9 cellular contexts compared by ENCODE assay signal in the genomic region with DNA sequence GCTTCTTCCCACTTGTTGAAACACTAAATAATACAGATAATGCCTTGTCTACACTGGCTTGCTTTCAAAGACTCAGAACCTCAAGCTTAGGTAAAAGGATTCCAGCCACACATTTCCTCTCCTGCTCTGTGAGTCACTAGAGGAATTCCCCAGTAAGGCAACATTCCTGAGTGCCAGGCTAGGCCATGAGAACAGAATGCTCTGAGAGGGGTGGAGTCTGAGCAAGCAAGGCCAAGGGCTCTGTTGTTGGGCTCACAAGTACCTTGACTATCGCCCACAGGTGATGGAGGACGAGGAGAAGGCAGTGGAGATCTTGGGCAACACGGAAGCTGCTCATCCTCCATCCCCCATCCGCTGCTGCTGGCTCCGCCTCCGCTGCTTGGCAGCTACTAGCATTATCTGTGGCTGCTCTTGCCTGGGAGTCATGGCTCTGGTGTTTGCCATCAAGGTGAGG. TPM values are rescaled to one million over a fixed set of nuclear protein-coding genes. Genes with fewer than 3 reads are reported as not detected.
DNase-seq lines count a peak whose midpoint lies in the region; ATAC-seq, FAIRE-seq and TF ChIP-seq lines count a peak whose summit lies in the region.
"Had no signal": no experiment of that assay in that cellular context is flagged by ENCODE, and none has a peak within 500 bp of the region (broad histone marks: within the 10 kb centered on the region; RNA-seq: fewer than 3 reads in every experiment).

No MANE protein-coding gene starts in this region.

- H2BK120ac ChIP-seq in mesendoderm (ENCODE audit: low read depth, low read length): no peak overlapping the region

- no peaks in the 10 kb centered on the region for H3K27me3 Mint-ChIP-seq in chondrocyte (ENCODE audit: low read depth)
- H3K27me3 Mint-ChIP-seq: naive B cell had no signal

- WGBS in mesendoderm (ENCODE audit: extremely low coverage, insufficient coverage, low lambda C conversion rate): no CpG with 5 or more reads among the region's 6 CpGs

- no peaks in the 10 kb centered on the region for H3K79me2 ChIP-seq in mesendoderm (ENCODE audit: control insufficient read depth, insufficient read depth, low read length)

- H3K4me1 Mint-ChIP-seq in chondrocyte (ENCODE audit: low read depth): peaks cover 23% of the 10 kb centered on the region

- no peak for TF ChIP-seq CTCF in chondrocyte (IDR thresholded peaks at IDR 0.05)

- H3K36me3 ChIP-seq in mesendoderm (ENCODE audit: control insufficient read depth, insufficient read depth, low read length): peaks cover 15% of the 10 kb centered on the region
- H3K36me3 ChIP-seq in HAP-1 (replicated peaks): peaks cover 59% of the 10 kb centered on the region

- no peak overlapping the region for H3K27ac ChIP-seq in mesendoderm (ENCODE audit: low read depth, low read length)

- no peak overlapping the region for H3K56ac ChIP-seq in mesendoderm (ENCODE audit: low read length)

- no peak overlapping the region for H3K4me3 Mint-ChIP-seq in chondrocyte (ENCODE audit: unreplicated experiment)

- no peak overlapping the region for H3K4me3 ChIP-seq in mesendoderm (ENCODE audit: low read length)
- no peak overlapping the region for H3K4me3 ChIP-seq in HAP-1

- H4K8ac ChIP-seq in mesendoderm (ENCODE audit: low read depth, low read length): no peak overlapping the region

- peak; percentile 68 for FAIRE-seq in HTR-8/SVneo (lab: Jason Lieb, UNC)

- H3K9ac ChIP-seq in mesendoderm (ENCODE audit: low read length): no peak overlapping the region

- H3K4me2 ChIP-seq in mesendoderm (ENCODE audit: low read length): no peak overlapping the region

- H4K5ac ChIP-seq in mesendoderm (ENCODE audit: low read length): no peak overlapping the region

- H2BK15ac ChIP-seq in mesendoderm (replicated peaks; ENCODE audit: low read depth): no peak overlapping the region

- no peak overlapping the region for H2BK5ac ChIP-seq in mesendoderm (ENCODE audit: low read length)

- H3K27ac Mint-ChIP-seq in chondrocyte (ENCODE audit: unreplicated experiment): peak overlapping the region; percentile 88

- no peak overlapping the region for H3K23ac ChIP-seq in mesendoderm (ENCODE audit: low read length)

- H3K4me1 ChIP-seq in mesendoderm (ENCODE audit: control insufficient read depth, low read depth, low read length): peaks cover 5% of the 10 kb centered on the region
- no peaks in the 10 kb centered on the region for H3K4me1 ChIP-seq in HAP-1

- H3K79me1 ChIP-seq in mesendoderm (ENCODE audit: low read length): peaks cover 2% of the 10 kb centered on the region

- no peaks in the 10 kb centered on the region for H3K27me3 ChIP-seq in mesendoderm (ENCODE audit: insufficient read depth, low read length, poor library complexity)
- H3K27me3 ChIP-seq in HAP-1 (ENCODE audit: low read depth): no peaks in the 10 kb centered on the region

- ATAC-seq in GM21737 (IDR thresholded peaks at IDR 0.05; ENCODE audit: unreplicated experiment): no peak
- no peak for ATAC-seq in stimulated activated naive CD8-positive, alpha-beta T cell treated with anti-CD3 and anti-CD28 coated beads, Interleukin-15, Interleukin-2, amounts not matched to agents 100 U/mL and 50 U/mL, for 24 hours

- H3K4ac ChIP-seq in mesendoderm (ENCODE audit: low read depth, low read length): no peak overlapping the region

- no peak overlapping the region for H2AK5ac ChIP-seq in mesendoderm (ENCODE audit: low read length)

- no peak overlapping the region for H3K18ac ChIP-seq in mesendoderm (ENCODE audit: low read length)

- no peaks in the 10 kb centered on the region for H3K9me3 Mint-ChIP-seq in chondrocyte (ENCODE audit: low read depth)
- H3K9me3 Mint-ChIP-seq: naive B cell had no signal

- in situ Hi-C loops in ACHN (cut with HindIII; ENCODE audit: low pct_ligation_motif_present, low pct_unique_long_range_greater_than_20kb, low sequenced_read_pairs) (no loop called here), HAP-1 (cut with MboI; ENCODE audit: low sequenced_read_pairs) (no loop called here)

- no peaks in the 10 kb centered on the region for H3K9me3 ChIP-seq in HAP-1

- peaks cover 32% of the 10 kb centered on the region for H3K36me3 Mint-ChIP-seq in chondrocyte (ENCODE audit: low read depth)

- peak; percentile 98 for DNase-seq in ACHN
- DNase-seq in HTR-8/SVneo (ENCODE audit: insufficient read length, low spot score): peak; percentile 85
- no peak for DNase-seq in chondrocyte (ENCODE audit: low spot score)
- DNase-seq in mesendoderm: peak; percentile 96
- no peak for DNase-seq in GM19240 (ENCODE audit: insufficient read length, low spot score)
- DNase-seq in HAP-1 (ENCODE audit: low spot score in 2 of 2): no peak
- DNase-seq in stimulated activated naive CD8-positive, alpha-beta T cell treated with anti-CD3 and anti-CD28 coated beads, Interleukin-15, Interleukin-2, amounts not matched to agents 100 U/mL and 50 U/mL, for 24 hours: no peak
- DNase-seq: naive B cell had no signal

RNA-seq across cellular contexts. Expression of gene PHKG2, which starts 6.7 kb away (rescaled TPM):
- 18.8 to 28.1 TPM (median 19.0 TPM) in 3 replicates for total RNA-seq in chondrocyte
- polyA plus RNA-seq in mesendoderm (2013, experiment 1 of 2): 24.5 TPM
- 24.1 TPM for polyA plus RNA-seq in mesendoderm (2013, experiment 2 of 2)

RNA-seq across cellular contexts. Expression of gene CFAP119, which starts 20.4 kb away (rescaled TPM):
- 6.3 to 10.0 TPM (median 7.1 TPM) in 3 replicates for total RNA-seq in chondrocyte
- polyA plus RNA-seq in mesendoderm (2013, experiment 1 of 2): 3.4 TPM
- polyA plus RNA-seq in mesendoderm (2013, experiment 2 of 2): 2.5 TPM

RNA-seq across cellular contexts. Expression of gene RNF40, which starts 20.6 kb away (rescaled TPM):
- total RNA-seq in chondrocyte: 71.1 to 104 TPM (median 78.6 TPM) in 3 replicates
- polyA plus RNA-seq in mesendoderm (2013, experiment 1 of 2): 42.9 TPM
- 41.1 TPM for polyA plus RNA-seq in mesendoderm (2013, experiment 2 of 2)

RNA-seq across cellular contexts. Expression of gene SRCAP, which starts 42.5 kb away (rescaled TPM):
- total RNA-seq in chondrocyte: 49.2 to 63.9 TPM (median 52.5 TPM) in 3 replicates
- 29.1 TPM for polyA plus RNA-seq in mesendoderm (2013, experiment 1 of 2)
- 25.0 TPM for polyA plus RNA-seq in mesendoderm (2013, experiment 2 of 2)

RNA-seq across cellular contexts. Expression of gene ZNF629, which starts 45.5 kb away (rescaled TPM):
- total RNA-seq in chondrocyte: 18.8 to 20.2 TPM (median 18.9 TPM) in 3 replicates
- polyA plus RNA-seq in mesendoderm (2013, experiment 1 of 2): 10.8 TPM
- polyA plus RNA-seq in mesendoderm (2013, experiment 2 of 2): 10.3 TPM

Comparison
In these comparisons a context has a peak if more than half of its experiments do, and no peak if none do; other contexts are left out.
1. DNase-seq: peak in ACHN (single experiment), HTR-8/SVneo (single experiment) and mesendoderm (single experiment); none in chondrocyte (single experiment), GM19240 (single experiment), HAP-1 (0 of 2) and stimulated activated naive CD8-positive, alpha-beta T cell treated with anti-CD3 and anti-CD28 coated beads, Interleukin-15, Interleukin-2, amounts not matched to agents 100 U/mL and 50 U/mL, for 24 hours (single experiment).